ENCODE assay signal across 1 cellular context in the genomic region with DNA sequence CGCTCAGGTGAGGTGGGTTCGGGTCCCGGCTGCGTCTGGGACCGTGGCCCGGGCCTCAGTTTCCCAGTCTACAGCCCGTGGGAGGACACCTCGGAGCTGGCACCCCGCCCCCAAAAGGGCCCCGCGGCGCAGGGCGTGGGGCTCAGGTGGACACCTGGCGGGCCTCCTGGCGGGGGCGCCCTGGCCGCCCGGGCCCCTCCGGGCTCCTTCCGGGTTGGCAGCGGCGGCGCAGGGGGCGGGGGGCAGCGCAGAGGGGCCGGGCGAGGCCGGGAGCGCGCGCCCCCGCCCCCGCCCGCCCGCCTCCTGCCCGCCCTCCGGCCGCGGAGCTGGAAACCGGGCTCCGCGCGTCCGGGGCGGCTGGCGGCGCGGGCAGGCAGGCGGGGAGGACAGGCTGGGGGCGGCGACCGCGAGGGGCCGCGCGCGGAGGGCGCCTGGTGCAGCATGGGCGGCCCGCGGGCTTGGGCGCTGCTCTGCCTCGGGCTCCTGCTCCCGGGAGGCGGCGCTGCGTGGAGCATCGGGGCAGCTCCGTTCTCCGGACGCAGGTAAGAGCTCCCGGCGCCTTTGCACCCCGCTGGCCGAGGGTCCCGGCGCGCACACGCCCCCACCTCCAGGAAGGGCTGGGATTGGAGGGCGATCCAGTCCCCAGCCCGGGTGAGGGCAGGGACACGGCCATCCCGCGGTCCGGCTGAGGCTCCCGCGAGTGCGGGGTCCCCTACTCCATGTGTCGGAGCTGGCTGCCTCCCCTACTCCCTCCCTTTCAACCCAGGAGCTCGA.
TF ChIP-seq lines count a peak whose summit lies in the region.

A gene (plus strand): TSS at position 299 of the 774 bp plus-strand sequence. CDS start 143 bp downstream, at position 442.

TF ChIP-seq in H1, 55 proteins besides CTCF, POLR2A, EP300 and RAD21 (continued from another document):
- TF ChIP-seq, protein P1, sequence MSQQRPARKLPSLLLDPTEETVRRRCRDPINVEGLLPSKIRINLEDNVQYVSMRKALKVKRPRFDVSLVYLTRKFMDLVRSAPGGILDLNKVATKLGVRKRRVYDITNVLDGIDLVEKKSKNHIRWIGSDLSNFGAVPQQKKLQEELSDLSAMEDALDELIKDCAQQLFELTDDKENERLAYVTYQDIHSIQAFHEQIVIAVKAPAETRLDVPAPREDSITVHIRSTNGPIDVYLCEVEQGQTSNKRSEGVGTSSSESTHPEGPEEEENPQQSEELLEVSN (IDR thresholded peaks at IDR 0.05): peak; percentile 40; the same call in 1 of the 2 replicates
- TF ChIP-seq CHD1 (IDR thresholded peaks at IDR 0.05; ENCODE audit: low read depth, low read length) (no peak), RXRA (IDR thresholded peaks at IDR 0.05; ENCODE audit: insufficient read depth, low read depth, low read length) (no peak), ZNF274 (IDR thresholded peaks at IDR 0.05; ENCODE audit: borderline replicate concordance, extremely low read depth, low read length) (no peak), SUZ12 (IDR thresholded peaks at IDR 0.05; ENCODE audit: low read length) (0 out of 2 replicates have a peak, but pooled peaks have one; percentile 32), HDAC2 (IDR thresholded peaks at IDR 0.05; ENCODE audit: borderline replicate concordance in 1 of 2, low read depth in 2 of 2, low read length in 2 of 2) (peak in 1 of 2 experiments; percentile 18; a peak in 1 of 4 replicates), NANOG (IDR thresholded peaks at IDR 0.05; ENCODE audit: insufficient read depth, low read depth, low read length, poor library complexity, severe bottlenecking) (no peak), KDM4A (IDR thresholded peaks at IDR 0.05; ENCODE audit: low read depth, low read length, severe bottlenecking) (peak; percentile 92), HDAC6 (IDR thresholded peaks at IDR 0.05; ENCODE audit: low read depth, low read length) (no peak), JUND (IDR thresholded peaks at IDR 0.05; ENCODE audit: low read length) (no peak), CBX5 (IDR thresholded peaks at IDR 0.05; ENCODE audit: low read depth, low read length) (no peak), YY1 (IDR thresholded peaks at IDR 0.05; ENCODE audit: low read depth, low read length) (no peak), EGR1 (IDR thresholded peaks at IDR 0.05; ENCODE audit: borderline replicate concordance, low read depth, low read length) (no peak), BCL11A (IDR thresholded peaks at IDR 0.05; ENCODE audit: low read depth in 2 of 2, low read length in 2 of 2) (no peak), RFX5 (IDR thresholded peaks at IDR 0.05; ENCODE audit: borderline replicate concordance, low read depth, low read length) (no peak), SP1 (IDR thresholded peaks at IDR 0.05; ENCODE audit: low read depth, low read length) (no peak), BRCA1 (IDR thresholded peaks at IDR 0.05; ENCODE audit: low read depth, low read length) (no peak), TEAD4 (IDR thresholded peaks at IDR 0.05; ENCODE audit: low read depth, low read length) (no peak), PHF8 (conservative IDR thresholded peaks at IDR 0.05; ENCODE audit: low read depth, low read length) (peak; percentile 66), TAF1 (IDR thresholded peaks at IDR 0.05; ENCODE audit: low read depth, low read length) (0 out of 2 replicates have a peak, but pooled peaks have one; percentile 18), KDM5A (IDR thresholded peaks at IDR 0.05; ENCODE audit: low read length) (no peak), GABPA (IDR thresholded peaks at IDR 0.05; ENCODE audit: borderline replicate concordance, insufficient read depth, low read length) (no peak), POLR2AphosphoS5 (IDR thresholded peaks at IDR 0.05; ENCODE audit: low read depth, low read length) (no peak), CTBP2 (IDR thresholded peaks at IDR 0.05; ENCODE audit: borderline replicate concordance, insufficient read depth, insufficient read length, low read length) (no peak), FOSL1 (IDR thresholded peaks at IDR 0.05; ENCODE audit: insufficient read depth, low read depth, low read length) (no peak), MAFK (IDR thresholded peaks at IDR 0.05; ENCODE audit: low read depth, low read length) (no peak), POU5F1 (IDR thresholded peaks at IDR 0.05; ENCODE audit: low read depth, low read length) (no peak), SP2 (IDR thresholded peaks at IDR 0.05; ENCODE audit: low read length) (no peak), SP4 (IDR thresholded peaks at IDR 0.05; ENCODE audit: low read length) (no peak), BACH1 (IDR thresholded peaks at IDR 0.05; ENCODE audit: low read length) (no peak), RNF2 (IDR thresholded peaks at IDR 0.05; ENCODE audit: borderline replicate concordance, low read depth, low read length, missing control alignments, poor library complexity, severe bottlenecking) (no peak), SRF (IDR thresholded peaks at IDR 0.05; ENCODE audit: low read depth, low read length) (no peak), CEBPB (IDR thresholded peaks at IDR 0.05; ENCODE audit: low read depth, low read length) (no peak), ASH2L (IDR thresholded peaks at IDR 0.05; ENCODE audit: low read length) (peak; percentile 45), SAP30 (IDR thresholded peaks at IDR 0.05; ENCODE audit: insufficient read depth, insufficient replicate concordance, low read length) (no peak), TBP (IDR thresholded peaks at IDR 0.05; ENCODE audit: low read depth, low read length) (0 out of 2 replicates have a peak, but pooled peaks have one; percentile 10), GTF2F1 (IDR thresholded peaks at IDR 0.05; ENCODE audit: borderline replicate concordance, low read depth, low read length) (no peak), JUN (IDR thresholded peaks at IDR 0.05; ENCODE audit: low read depth, low read length) (no peak), EZH2 (IDR thresholded peaks at IDR 0.05; ENCODE audit: low read depth, low read length, severe bottlenecking) (no peak)
- TF ChIP-seq, protein P2, sequence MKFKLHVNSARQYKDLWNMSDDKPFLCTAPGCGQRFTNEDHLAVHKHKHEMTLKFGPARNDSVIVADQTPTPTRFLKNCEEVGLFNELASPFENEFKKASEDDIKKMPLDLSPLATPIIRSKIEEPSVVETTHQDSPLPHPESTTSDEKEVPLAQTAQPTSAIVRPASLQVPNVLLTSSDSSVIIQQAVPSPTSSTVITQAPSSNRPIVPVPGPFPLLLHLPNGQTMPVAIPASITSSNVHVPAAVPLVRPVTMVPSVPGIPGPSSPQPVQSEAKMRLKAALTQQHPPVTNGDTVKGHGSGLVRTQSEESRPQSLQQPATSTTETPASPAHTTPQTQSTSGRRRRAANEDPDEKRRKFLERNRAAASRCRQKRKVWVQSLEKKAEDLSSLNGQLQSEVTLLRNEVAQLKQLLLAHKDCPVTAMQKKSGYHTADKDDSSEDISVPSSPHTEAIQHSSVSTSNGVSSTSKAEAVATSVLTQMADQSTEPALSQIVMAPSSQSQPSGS (IDR thresholded peaks at IDR 0.05; ENCODE audit: low read length): no peak
- TF ChIP-seq, protein P3, sequence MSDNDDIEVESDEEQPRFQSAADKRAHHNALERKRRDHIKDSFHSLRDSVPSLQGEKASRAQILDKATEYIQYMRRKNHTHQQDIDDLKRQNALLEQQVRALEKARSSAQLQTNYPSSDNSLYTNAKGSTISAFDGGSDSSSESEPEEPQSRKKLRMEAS (IDR thresholded peaks at IDR 0.05): 0 out of 2 replicates have a peak, but pooled peaks have one; percentile 20
- TF ChIP-seq, protein P4, sequence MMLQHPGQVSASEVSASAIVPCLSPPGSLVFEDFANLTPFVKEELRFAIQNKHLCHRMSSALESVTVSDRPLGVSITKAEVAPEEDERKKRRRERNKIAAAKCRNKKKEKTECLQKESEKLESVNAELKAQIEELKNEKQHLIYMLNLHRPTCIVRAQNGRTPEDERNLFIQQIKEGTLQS (IDR thresholded peaks at IDR 0.05; ENCODE audit: insufficient read depth, low read depth, low read length): no peak
